ENCODE assay signal across 10 cellular contexts in genomic region chr11:29040489-29040888, GRCh38.
"Had no signal": no experiment of that assay in that cellular context is flagged by ENCODE, and none has a peak within 500 bp of the region (broad histone marks: within the 10 kb centered on the region; RNA-seq: fewer than 3 reads in every experiment).

No MANE protein-coding gene starts in this region.

- H3K4me1 ChIP-seq: HAP-1 had no signal

- H3K4me2 ChIP-seq: GM23338 had no signal

- ATAC-seq: GM23338, HCT116 had no signal

- DNase-seq: GM23248, GOT3, H7, H9, HCEC 1CT, HFFc6 had no signal

- H3K9ac ChIP-seq: GM23248 had no signal

- H3K9me3 ChIP-seq: HAP-1 had no signal

- FAIRE-seq: H1 had no signal

- H3K4me3 ChIP-seq: GM23248, GM23338, HAP-1 had no signal

- H3K36me3 ChIP-seq: HAP-1 had no signal

- H2AFZ ChIP-seq: GM23248, GM23338 had no signal

- H3K27ac ChIP-seq: GM23248 had no signal
